8 cellular contexts compared by ENCODE assay signal in genomic region chr7:73522081-73522818, GRCh38. TPM values are rescaled to one million over a fixed set of nuclear protein-coding genes. Genes with fewer than 3 reads are reported as not detected.
DNase-seq lines count a peak whose midpoint lies in the region; ATAC-seq and TF ChIP-seq lines count a peak whose summit lies in the region.

Gene BAZ1B (minus strand): TSS chr7:73522293. CDS start chr7:73521933, 360 bp downstream.

- intact Hi-C loops in colonic mucosa (cut with DNase I), result no loop called here

- POLR2A ChIA-PET in BJ (lab: Charles Lee), result no interaction called here

- H3K36me3 ChIP-seq in BJ (ENCODE audit: control insufficient read depth, insufficient read depth, low read length), result peaks cover 1% of the 10 kb centered on the region; the same call in 1 of the 2 replicates
- no peaks in the 10 kb centered on the region for H3K36me3 ChIP-seq in colonic mucosa

- H3K9ac ChIP-seq in colonic mucosa (ENCODE audit: low read depth in 2 of 2, low read length in 2 of 2), result peak within 1 kb of the TSS; percentile 66 to 92

- no peaks in the 10 kb centered on the region for H3K9me3 ChIP-seq in colonic mucosa

- H3K27me3 ChIP-seq in BJ (ENCODE audit: control insufficient read depth, insufficient read depth, low read length) (no peaks in the 10 kb centered on the region), colonic mucosa (no peaks in the 10 kb centered on the region)

- peak; percentile 86 for DNase-seq in BJ (ENCODE audit: low read depth)
- peak; percentile 91 for DNase-seq in GM19240 (ENCODE audit: insufficient read length, low spot score)
- peak; percentile 94 to 98 for DNase-seq in NCI-H526 (lab: John Stamatoyannopoulos, UW)
- DNase-seq in activated CD4-positive, alpha-beta T cell treated with anti-CD3 and anti-CD28 coated beads for 48 hours, result peak; percentile 98
- peak; percentile 98 for DNase-seq in colonic mucosa
- DNase-seq in kidney tubule cell (ENCODE audit: low spot score), result peak; percentile 98
- DNase-seq in stimulated activated CD4-positive, alpha-beta T cell treated with anti-CD3 and anti-CD28 coated beads, Interleukin-1b, Interleukin-23, amount 100 ng/mL, for 24 hours (ENCODE audit: low read depth in 4 of 4, low spot score in 1 of 4), result peak; percentile 90 to 99 (median 94)

- CTCF ChIA-PET in BJ (lab: Yijun Ruan, JAX), result interaction anchor here (2.0 kb wide), 1 partner anchor 38 kb away, joined by 4 read pairs; no protein-coding TSS in a partner anchor

- H3K27ac ChIP-seq in colonic mucosa, result peak within 1 kb of the TSS; percentile 91

- peak; percentile 85 for ATAC-seq in HG03460 (IDR thresholded peaks at IDR 0.05; ENCODE audit: unreplicated experiment)

- peak within 1 kb of the TSS; percentile 52 for H3K4me3 ChIP-seq in BJ (ENCODE audit: low read depth, low read length)
- peak within 1 kb of the TSS; percentile 90 for H3K4me3 ChIP-seq in colonic mucosa

- TF ChIP-seq CTCF in BJ (IDR thresholded peaks at IDR 0.05; ENCODE audit: insufficient read depth, low read depth, low read length) (peak; percentile 32; the same call in 1 of the 2 replicates), colonic mucosa (IDR thresholded peaks at IDR 0.05) (no peak)

- H3K4me1 ChIP-seq in colonic mucosa, result no peaks in the 10 kb centered on the region

RNA-seq across cellular contexts. Expression of gene BAZ1B, which starts in this region (rescaled TPM):
- 12.4 and 18.8 TPM in 2 replicates for polyA plus RNA-seq in BJ (2011; rRNA removed)
- 21.3 and 25.0 TPM in 2 replicates for polyA minus RNA-seq in BJ (2011; rRNA and poly(A)+ RNA removed)
- total RNA-seq in colonic mucosa, result 10 to 100 TPM; 43.9 to 58.4 TPM

Comparison
In these comparisons a context has a peak if more than half of its experiments do, and no peak if none do; other contexts are left out.
1. Peak in every context shown above with its lines: DNase-seq, ATAC-seq, H3K4me3 ChIP-seq and H3K27ac ChIP-seq.